In genomic region chr10:59381687-59382086, GRCh38 we compare ENCODE assay signal across 29 cellular contexts. TPM values are rescaled to one million over a fixed set of nuclear protein-coding genes. Genes with fewer than 3 reads are reported as not detected.
DNase-seq lines count a peak whose midpoint lies in the region; ATAC-seq, FAIRE-seq and TF ChIP-seq lines count a peak whose summit lies in the region.
"Had no signal": no experiment of that assay in that cellular context is flagged by ENCODE, and none has a peak within 500 bp of the region (broad histone marks: within the 10 kb centered on the region; RNA-seq: fewer than 3 reads in every experiment).

No MANE protein-coding gene starts in this region.

- intact Hi-C loops in HepG2 (cut with micrococcal nuclease; ENCODE audit: unreplicated experiment) (loop anchor here (5.0 kb wide), 1 partner anchor 1504 kb away; no protein-coding TSS in a partner anchor), right lobe of liver (cut with DNase I) (no loop called here)

- 0% methylated on average over 1 of the region's 1 CpG for WGBS in HepG2 (ENCODE audit: low lambda C conversion rate)
- WGBS in right lobe of liver (ENCODE audit: insufficient coverage, low coverage, low lambda C conversion rate, missing lambda C conversion rate), result 48% methylated on average over 1 of the region's 1 CpG
- 69% methylated on average over 1 of the region's 1 CpG for WGBS in smooth muscle cell (ENCODE audit: low lambda C conversion rate)

- H3K4me2 ChIP-seq in HepG2 (ENCODE audit: low read depth, low read length) (no peak overlapping the region), smooth muscle cell (peak overlapping the region; percentile 38)
- H3K4me2 ChIP-seq: A549 had no signal

- no peaks in the 10 kb centered on the region for H3K9me3 ChIP-seq in HepG2 (ENCODE audit: low read length)
- H3K9me3 ChIP-seq in right lobe of liver, result no peaks in the 10 kb centered on the region
- no peaks in the 10 kb centered on the region for H3K9me3 ChIP-seq in smooth muscle cell (replicated peaks; ENCODE audit: low read depth)
- H3K9me3 ChIP-seq in BE2C, result no peaks in the 10 kb centered on the region
- H3K9me3 ChIP-seq: A549, SJCRH30 had no signal

- FAIRE-seq in HepG2 (lab: Jason Lieb, UNC) (no peak), frontal cortex (lab: Jason Lieb, UNC) (peak; percentile 17)
- FAIRE-seq: A549, GM18507, RCC 7860 had no signal

- H3K27ac ChIP-seq in HepG2 (ENCODE audit: extremely low read length, insufficient read depth, low read length) (no peak overlapping the region), right lobe of liver (no peak overlapping the region), smooth muscle cell (ENCODE audit: low read depth) (no peak overlapping the region)
- H3K27ac ChIP-seq: A549, GM23248, SJCRH30 had no signal

- no peak for TF ChIP-seq EP300 in HepG2 (IDR thresholded peaks at IDR 0.05; ENCODE audit: low read depth in 2 of 2, low read length in 2 of 2)
- no peak for TF ChIP-seq EP300 in HepG2 (CRISPR knock-in tag; IDR thresholded peaks at IDR 0.05; ENCODE audit: borderline replicate concordance)

- no peak for ATAC-seq in HepG2
- no peak for ATAC-seq in right lobe of liver
- ATAC-seq: A549 had no signal

- no TSS peak for BruUV-seq in HepG2 (replicated peaks; lab: Mats Ljungman, UMichigan)

- peaks cover 9% of the 10 kb centered on the region for H3F3A ChIP-seq in smooth muscle cell (ENCODE audit: low read depth)

- H3K36me3 ChIP-seq in HepG2 (replicated peaks in 1 of 2; ENCODE audit: control insufficient read depth in 1 of 2, insufficient read depth in 2 of 2, low read length in 2 of 2) (no peaks in the 10 kb centered on the region), right lobe of liver (no peaks in the 10 kb centered on the region), smooth muscle cell (ENCODE audit: low read depth) (no peaks in the 10 kb centered on the region), BE2C (no peaks in the 10 kb centered on the region)
- H3K36me3 ChIP-seq: SJCRH30 had no signal

- H3K9ac ChIP-seq in HepG2 (ENCODE audit: insufficient read depth, low read depth, low read length) (no peak overlapping the region), smooth muscle cell (ENCODE audit: low read depth) (no peak overlapping the region)
- H3K9ac ChIP-seq: GM23248 had no signal

- H2AFZ ChIP-seq in HepG2 (ENCODE audit: low read length) (no peak overlapping the region), smooth muscle cell (ENCODE audit: low read depth) (no peak overlapping the region)
- H2AFZ ChIP-seq: GM23248 had no signal

- in situ Hi-C loops in HepG2 (cut with HindIII; ENCODE audit: extremely low pct_ligation_motif_present, low pct_unique_long_range_greater_than_20kb), result no loop called here

- TF ChIP-seq RAD21 in HepG2 (CRISPR knock-in tag; IDR thresholded peaks at IDR 0.05), result no peak

- POLR2A ChIA-PET in HepG2 (lab: Yijun Ruan, JAX), result no interaction called here

- H3K79me2 ChIP-seq in HepG2 (ENCODE audit: insufficient read depth, low read length) (no peaks in the 10 kb centered on the region), smooth muscle cell (ENCODE audit: low read depth) (no peaks in the 10 kb centered on the region)

- no peak for DNase-seq in HepG2 (ENCODE audit: low spot score)
- no peak for DNase-seq in right lobe of liver
- no peak for DNase-seq in frontal cortex (ENCODE audit: low spot score in 2 of 2)
- DNase-seq in smooth muscle cell (lab: John Stamatoyannopoulos, UW; ENCODE audit: unreplicated experiment), result no peak
- no peak for DNase-seq in BE2C
- DNase-seq in NCI-H748 treated with DMSO at 0.1 percent for 48 hours (lab: John Stamatoyannopoulos, UW), result no peak
- DNase-seq in activated CD4-positive, alpha-beta T cell treated with anti-CD3 and anti-CD28 coated beads, Interleukin-2, amount 50 U/mL, for 1 hour, result no peak
- DNase-seq: AML-193; C1 segment of cervical spinal cord; CD4-positive, alpha-beta memory T cell; COR-L47; DMS53; GM23248; H7; KBM-7; MV-4-11; NCI-H1105; NCI-H1436 treated with DMSO at 0.1 percent for 48 hours; NCI-H187 treated with DMSO at 0.1 percent for 48 hours; NCI-H2171 treated with DMSO at 0.1 percent for 48 hours; NCI-H345; NCI-H510A treated with DMSO at 0.1 percent for 48 hours; NCI-H774; SJCRH30 had no signal

- H3K4me3 ChIP-seq in HepG2 (replicated peaks in 1 of 3; ENCODE audit: insufficient read depth in 1 of 3, low read depth in 2 of 3, low read length in 3 of 3) (no peak overlapping the region), right lobe of liver (no peak overlapping the region), smooth muscle cell (no peak overlapping the region), BE2C (ENCODE audit: low read depth, low read length) (no peak overlapping the region)
- H3K4me3 ChIP-seq: A549, GM23248, SJCRH30 had no signal

- H3K27me3 ChIP-seq in HepG2 (ENCODE audit: control insufficient read depth in 1 of 2, insufficient read depth in 2 of 2, low read length in 2 of 2) (no peaks in the 10 kb centered on the region), right lobe of liver (no peaks in the 10 kb centered on the region), smooth muscle cell (ENCODE audit: low read depth) (no peaks in the 10 kb centered on the region), BE2C (no peaks in the 10 kb centered on the region)
- H3K27me3 ChIP-seq: SJCRH30 had no signal

- H3K4me1 ChIP-seq in HepG2 (ENCODE audit: insufficient read depth, low read length) (no peaks in the 10 kb centered on the region), right lobe of liver (peaks cover 0 to 7% (median 1%) of the 10 kb centered on the region in 4 donors), smooth muscle cell (ENCODE audit: low read depth) (peaks cover 18% of the 10 kb centered on the region), BE2C (no peaks in the 10 kb centered on the region)
- H3K4me1 ChIP-seq: A549 had no signal

- CTCF ChIA-PET in HepG2 (lab: Yijun Ruan, JAX; ENCODE audit: low intra/inter-chr PET ratio, low total read pairs), result no interaction called here

- TF ChIP-seq POLR2A in HepG2 (IDR thresholded peaks at IDR 0.05; ENCODE audit: insufficient read depth in 1 of 2, low read depth in 2 of 2, low read length in 2 of 2) (no peak), right lobe of liver (IDR thresholded peaks at IDR 0.05) (no peak)

- H4K20me1 ChIP-seq in HepG2 (ENCODE audit: insufficient read depth, low read length) (no peaks in the 10 kb centered on the region), smooth muscle cell (ENCODE audit: low read depth) (no peaks in the 10 kb centered on the region)

- TF ChIP-seq CTCF in HepG2 (CRISPR knock-in tag; IDR thresholded peaks at IDR 0.05), result no peak
- no peak for TF ChIP-seq CTCF in right lobe of liver (IDR thresholded peaks at IDR 0.05)
- no peak for TF ChIP-seq CTCF in smooth muscle cell (IDR thresholded peaks at IDR 0.05; ENCODE audit: borderline replicate concordance, insufficient read depth, poor library complexity, severe bottlenecking)
- no peak for TF ChIP-seq CTCF in BE2C (IDR thresholded peaks at IDR 0.05; ENCODE audit: low read depth, low read length)

TF ChIP-seq in HepG2, 621 proteins besides CTCF, POLR2A, EP300 and RAD21:
- no peak for TF ChIP-seq TFDP1 (CRISPR knock-in tag; IDR thresholded peaks at IDR 0.05; ENCODE audit: borderline replicate concordance)
- TF ChIP-seq ATF7 (IDR thresholded peaks at IDR 0.05), result peak; percentile 69
- TF ChIP-seq ATF7 (CRISPR knock-in tag; IDR thresholded peaks at IDR 0.05), result no peak
- no peak for TF ChIP-seq ZNF331 (CRISPR knock-in tag; IDR thresholded peaks at IDR 0.05)
TF ChIP-seq in HepG2: peak in this region for 1.

RNA-seq across cellular contexts. Expression of gene FAM13C, which starts 19.3 kb away (rescaled TPM):
- 0.07 TPM in 1 of 2 replicates, not detected in the other for total RNA-seq in HepG2 (2016; rRNA removed; fragmentation: Illumina TruSeq; extraction: Trizol)
- total RNA-seq in HepG2 (2016; cell fraction: cytosol; rRNA removed; fragmentation: Illumina TruSeq; extraction: Trizol; ENCODE audit: low read depth), result not detected in 2 replicates
- 0.13 TPM in 1 of 2 replicates, not detected in the other for total RNA-seq in HepG2 (2016; cell fraction: insoluble cytoplasmic fraction; rRNA removed; fragmentation: Illumina TruSeq; extraction: Trizol)
- total RNA-seq in HepG2 (2016; cell fraction: membrane; rRNA removed; fragmentation: Illumina TruSeq; extraction: Trizol), result not detected in 2 replicates
- 0.62 TPM in 1 of 2 replicates, not detected in the other for total RNA-seq in HepG2 (2016; cell fraction: nucleus; rRNA removed; fragmentation: Illumina TruSeq; extraction: Trizol)
- 0.04 and 0.26 TPM in 2 replicates for polyA plus RNA-seq in HepG2 (2011; rRNA removed)
- polyA plus RNA-seq in HepG2 (2011; cell fraction: cytosol; rRNA removed), result 0.01 and 0.04 TPM in 2 replicates
- not detected in 2 replicates for polyA plus RNA-seq in HepG2 (2011; cell fraction: nucleus; rRNA removed)
- 1.6 and 1.7 TPM in 2 replicates for polyA plus RNA-seq in HepG2 (2012)
- not detected in 2 replicates for polyA plus RNA-seq in HepG2 (2016; cell fraction: cytosol; fragmentation: Illumina TruSeq; extraction: Trizol; ENCODE audit: low read depth)
- not detected in 2 replicates for polyA plus RNA-seq in HepG2 (2016; cell fraction: insoluble cytoplasmic fraction; fragmentation: Illumina TruSeq; extraction: Trizol; ENCODE audit: low read depth)
- polyA plus RNA-seq in HepG2 (2016; cell fraction: membrane; fragmentation: Illumina TruSeq; extraction: Trizol; ENCODE audit: low read depth), result not detected in 2 replicates
- not detected in 2 replicates for polyA plus RNA-seq in HepG2 (2016; cell fraction: nucleus; fragmentation: Illumina TruSeq; extraction: Trizol; ENCODE audit: insufficient read depth, low read depth)
- 0.04 TPM in 1 of 2 replicates, not detected in the other for polyA minus RNA-seq in HepG2 (2011; rRNA and poly(A)+ RNA removed; ENCODE audit: low replicate concordance)
- 0.18 TPM in 1 of 2 replicates, not detected in the other for polyA minus RNA-seq in HepG2 (2011; cell fraction: cytosol; rRNA and poly(A)+ RNA removed)
- polyA minus RNA-seq in HepG2 (2011; cell fraction: nucleus; rRNA and poly(A)+ RNA removed), result 0.99 and 1.3 TPM in 2 replicates
- 1 to 10 TPM in 4 of 6 experiments, under 1 TPM in 2; 0.49 to 7.4 (median 1.5) TPM for total RNA-seq in right lobe of liver
- total RNA-seq in frontal cortex, result 20.8 TPM
- 0.76 TPM in 1 of 2 replicates, not detected in the other for total RNA-seq in smooth muscle cell
- not detected in 2 replicates for polyA plus RNA-seq in smooth muscle cell
- 16.1 TPM for polyA plus RNA-seq in BE2C (2012; ENCODE audit: insufficient read depth, insufficient read length, low read depth)
- total RNA-seq: CD4-positive, alpha-beta memory T cell; G401; MCF 10A had no signal
- polyA plus RNA-seq: A549; CD4-positive, alpha-beta memory T cell had no signal
